ENCODE assay signal across 14 cellular contexts in the genomic region with DNA sequence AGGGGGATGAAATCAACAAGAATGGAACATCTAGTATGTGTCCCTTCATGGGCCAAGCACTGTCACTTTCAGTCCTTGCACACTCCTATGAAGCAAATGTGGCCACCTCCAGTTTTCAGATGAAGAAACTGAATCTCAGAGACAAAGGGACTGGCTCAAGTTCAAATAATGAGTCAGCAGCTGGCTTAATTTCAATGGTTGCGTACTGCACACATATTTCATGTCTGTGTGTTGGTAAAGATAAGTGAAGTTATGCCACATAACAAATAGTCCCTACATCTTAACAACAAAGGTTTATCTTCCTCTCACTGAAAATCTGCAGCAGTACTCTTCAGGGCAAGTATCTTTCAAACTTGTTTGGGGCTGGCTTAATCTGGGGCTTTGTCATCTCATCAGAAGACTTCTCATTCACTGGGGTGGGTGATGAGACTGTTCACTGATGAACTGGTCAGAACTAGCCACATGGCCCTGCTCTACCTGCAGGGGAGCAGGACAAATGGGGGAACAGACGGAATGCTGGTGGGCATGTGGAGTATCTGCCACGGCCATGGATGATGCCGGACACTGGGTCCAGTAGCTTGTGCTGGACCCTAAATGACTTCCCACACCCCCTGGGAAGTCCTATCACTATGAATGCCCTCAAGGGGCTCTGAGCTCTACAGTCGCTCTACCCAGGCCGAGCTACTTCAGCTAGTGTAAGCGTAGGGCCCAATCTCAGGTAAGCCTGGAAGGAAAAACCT.
A peak's percentile ranks its signal among the peaks of the same experiment; 100 is the strongest.
DNase-seq lines count a peak whose midpoint lies in the region; ATAC-seq and TF ChIP-seq lines count a peak whose summit lies in the region.
"Had no signal": no experiment of that assay in that cellular context is flagged by ENCODE, and none has a peak within 500 bp of the region (broad histone marks: within the 10 kb centered on the region; RNA-seq: fewer than 3 reads in every experiment).

No MANE protein-coding gene starts in this region.

- TF ChIP-seq CTCF in adrenal gland (IDR thresholded peaks at IDR 0.05) (no peak), foreskin fibroblast (IDR thresholded peaks at IDR 0.05; ENCODE audit: low read depth, low read length) (no peak), mucosa of descending colon (IDR thresholded peaks at IDR 0.05) (no peak)

- H3K27me3 ChIP-seq in adrenal gland (no peaks in the 10 kb centered on the region), HAP-1 (ENCODE audit: low read depth) (no peaks in the 10 kb centered on the region)
- H3K27me3 ChIP-seq: BLaER1 had no signal

- no peak for ATAC-seq in mucosa of descending colon
- ATAC-seq: Panc1 had no signal

- peaks cover 17 to 39% of the 10 kb centered on the region in 2 donors for H3K4me1 ChIP-seq in adrenal gland (replicated peaks in 1 of 2)
- H3K4me1 ChIP-seq in HAP-1 = no peaks in the 10 kb centered on the region
- H3K4me1 ChIP-seq in mucosa of descending colon (ENCODE audit: low read depth) = no peaks in the 10 kb centered on the region

- WGBS in adrenal gland, 4 donors = 83 to 90% (median 88%) methylated on average over 7 of the region's 7 CpGs

- in situ Hi-C loops in HAP-1 (cut with MboI; ENCODE audit: low sequenced_read_pairs) = no loop called here

- peak; percentile 69 for DNase-seq in A172 (ENCODE audit: low spot score)
- DNase-seq in HT1080 (ENCODE audit: low read depth) = peak; percentile 50
- DNase-seq in adrenal gland = peak; percentile 54 to 85 (median 76)
- DNase-seq in foreskin fibroblast = peak; percentile 64 to 86
- no peak for DNase-seq in NCI-H526 treated with DMSO at 0.1 percent for 48 hours (lab: John Stamatoyannopoulos, UW)
- DNase-seq in HAP-1 (ENCODE audit: low spot score in 2 of 2) = no peak
- DNase-seq in mucosa of descending colon = no peak
- DNase-seq in HuH-7.5 (ENCODE audit: low spot score) = no peak
- DNase-seq: activated CD4-positive, CD25-positive, alpha-beta regulatory T cell; cortex of kidney; NCI-H2029 treated with DMSO at 0.1 percent for 48 hours; stimulated activated CD4-positive, alpha-beta T cell treated with anti-CD3 and anti-CD28 coated beads, Interleukin-12 subunit alpha, Interleukin-12 subunit beta, amount 100 ng/mL, for 4 hours had no signal

- H3K36me3 ChIP-seq in adrenal gland (replicated peaks in 1 of 2) (no peaks in the 10 kb centered on the region), HAP-1 (replicated peaks) (no peaks in the 10 kb centered on the region), mucosa of descending colon (ENCODE audit: low read depth) (no peaks in the 10 kb centered on the region)
- H3K36me3 ChIP-seq: BLaER1 had no signal

- peak overlapping the region in 1 of 5 donors; percentile 77 for H3K27ac ChIP-seq in adrenal gland
- H3K27ac ChIP-seq: BLaER1 had no signal

- intact Hi-C loops in adrenal gland (cut with DNase I) (no loop called here), mucosa of descending colon (cut with DNase I, micrococcal nuclease) (no loop called here)

- H3K9me3 ChIP-seq in adrenal gland (replicated peaks in 1 of 3) = no peaks in the 10 kb centered on the region
- H3K9me3 ChIP-seq in HAP-1 = no peaks in the 10 kb centered on the region
- H3K9me3 ChIP-seq in mucosa of descending colon = no peaks in the 10 kb centered on the region
- H3K9me3 ChIP-seq: BLaER1 had no signal

- H3K4me3 ChIP-seq in adrenal gland (no peak overlapping the region), foreskin fibroblast (ENCODE audit: low read depth in 1 of 2, low read length in 2 of 2) (no peak overlapping the region), HAP-1 (no peak overlapping the region), mucosa of descending colon (no peak overlapping the region)
- H3K4me3 ChIP-seq: BLaER1 had no signal

- no peak for TF ChIP-seq POLR2A in adrenal gland (IDR thresholded peaks at IDR 0.05)

Comparison
In these comparisons a context has a peak if more than half of its experiments do, and no peak if none do; other contexts are left out.
1. DNase-seq: peak in A172 (single experiment), HT1080 (single experiment), adrenal gland (7 of 7) and foreskin fibroblast (2 of 2); none in NCI-H526 treated with DMSO at 0.1 percent for 48 hours (single experiment), HAP-1 (0 of 2), mucosa of descending colon (0 of 3) and HuH-7.5 (single experiment).